In genomic region chr12:119803391-119803791, GRCh38 we compare ENCODE assay signal across 10 cellular contexts.
DNase-seq lines count a peak whose midpoint lies in the region; ATAC-seq and TF ChIP-seq lines count a peak whose summit lies in the region.
"Had no signal": no experiment of that assay in that cellular context is flagged by ENCODE, and none has a peak within 500 bp of the region (broad histone marks: within the 10 kb centered on the region; RNA-seq: fewer than 3 reads in every experiment).

No MANE protein-coding gene starts in this region.

- no peaks in the 10 kb centered on the region for H3K27me3 ChIP-seq in BE2C
- no peaks in the 10 kb centered on the region for H3K27me3 ChIP-seq in brain microvascular endothelial cell (replicated peaks)

- intact Hi-C loops in posterior cingulate gyrus (cut with DNase I), result no loop called here

- H3K27ac ChIP-seq in brain microvascular endothelial cell, result no peak overlapping the region
- H3K27ac ChIP-seq: WERI-Rb-1 had no signal

- no peaks in the 10 kb centered on the region for H3K9me3 ChIP-seq in BE2C

- H3K36me3 ChIP-seq in BE2C (peaks cover 5% of the 10 kb centered on the region), brain microvascular endothelial cell (replicated peaks) (no peaks in the 10 kb centered on the region)

- DNase-seq in BE2C (peak; percentile 42), brain microvascular endothelial cell (peak; percentile 47), hypothalamus (lab: John Stamatoyannopoulos, UW) (peak in 44 of 51 donors; percentile 4 to 86 (median 37)), posterior cingulate gyrus (peak; percentile 34 to 94 (median 64)), A172 (ENCODE audit: low spot score) (no peak), DMS 273 (lab: John Stamatoyannopoulos, UW; ENCODE audit: unreplicated experiment) (no peak)
- DNase-seq: CD8-positive, alpha-beta T cell; WERI-Rb-1 had no signal

- H3K4me3 ChIP-seq in BE2C (ENCODE audit: low read depth, low read length), result peak overlapping the region; percentile 66
- H3K4me3 ChIP-seq in brain microvascular endothelial cell (ENCODE audit: low read depth, low read length), result peak overlapping the region; percentile 60

- H3K4me1 ChIP-seq in BE2C, result no peaks in the 10 kb centered on the region; the same call in 1 of the 2 replicates

- ATAC-seq in GM21528 (IDR thresholded peaks at IDR 0.05; ENCODE audit: low FRiP score, unreplicated experiment) (no peak), HG03469 (IDR thresholded peaks at IDR 0.05; ENCODE audit: unreplicated experiment) (no peak)
- ATAC-seq: CD8-positive, alpha-beta T cell had no signal

- in situ Hi-C loops in brain microvascular endothelial cell (cut with HindIII; ENCODE audit: low pct_ligation_motif_present, low sequenced_read_pairs), result no loop called here

- no peak for TF ChIP-seq CTCF in BE2C (IDR thresholded peaks at IDR 0.05; ENCODE audit: low read depth, low read length)
- peak; percentile 20 for TF ChIP-seq CTCF in brain microvascular endothelial cell (IDR thresholded peaks at IDR 0.05; ENCODE audit: low read depth, low read length, missing control alignments)

Comparison
In these comparisons a context has a peak if more than half of its experiments do, and no peak if none do; other contexts are left out.
1. DNase-seq: peak in BE2C (single experiment), brain microvascular endothelial cell (single experiment), hypothalamus (44 of 51) and posterior cingulate gyrus (10 of 10); none in A172 (single experiment) and DMS 273 (single experiment).